ENCODE assay signal across 20 cellular contexts in the genomic region with DNA sequence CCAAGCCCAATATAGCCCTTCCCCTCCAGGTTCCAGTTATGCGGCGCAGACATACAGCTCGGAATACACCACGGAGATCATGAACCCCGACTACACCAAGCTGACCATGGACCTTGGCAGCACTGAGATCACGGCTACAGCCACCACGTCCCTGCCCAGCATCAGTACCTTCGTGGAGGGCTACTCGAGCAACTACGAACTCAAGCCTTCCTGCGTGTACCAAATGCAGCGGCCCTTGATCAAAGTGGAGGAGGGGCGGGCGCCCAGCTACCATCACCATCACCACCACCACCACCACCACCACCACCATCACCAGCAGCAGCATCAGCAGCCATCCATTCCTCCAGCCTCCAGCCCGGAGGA. TPM values are rescaled to one million over a fixed set of nuclear protein-coding genes. Genes with fewer than 3 reads are reported as not detected.
DNase-seq lines count a peak whose midpoint lies in the region; ATAC-seq lines count a peak whose summit lies in the region.
"Had no signal": no experiment of that assay in that cellular context is flagged by ENCODE, and none has a peak within 500 bp of the region (broad histone marks: within the 10 kb centered on the region; RNA-seq: fewer than 3 reads in every experiment).

No MANE protein-coding gene starts in this region.

- peaks cover 11% of the 10 kb centered on the region for H3K4me1 Mint-ChIP-seq in activated T-helper 17 cell treated with anti-CD3 and anti-CD28 coated beads, Interleukin-2, amount 50 U/mL, for 72 hours

- H3K9ac ChIP-seq in neuronal stem cell (ENCODE audit: low read depth, low read length, poor library complexity) = no peak overlapping the region

- no peak overlapping the region for H4K8ac ChIP-seq in neuronal stem cell (ENCODE audit: low read depth, low read length)

- H3K4me3 ChIP-seq in H7 (ENCODE audit: insufficient read depth, low read depth, low read length) (peak overlapping the region; percentile 28; the same call in 1 of the 2 replicates), neuronal stem cell (ENCODE audit: low read length in 2 of 2) (no peak overlapping the region)
- H3K4me3 ChIP-seq: left lung, skin epidermis, thyroid gland had no signal

- peak overlapping the region; percentile 86 for H3K18ac ChIP-seq in neuronal stem cell (ENCODE audit: low read length)

- DNase-seq in H7 (no peak), fibroblast of gingiva (ENCODE audit: low read depth) (peak; percentile 27), neuronal stem cell (ENCODE audit: low spot score) (no peak), activated gamma-delta T cell treated with Interleukin-2 at 50 U/mL for 16 hours (no peak), HCEC 1CT (no peak)
- no peak for DNase-seq in activated CD8-positive, alpha-beta memory T cell treated with anti-CD3 and anti-CD28 coated beads, Interleukin-2, amount 50 U/mL, for 4 hours
- DNase-seq: activated CD4-positive, alpha-beta T cell treated with anti-CD3 and anti-CD28 coated beads, Interleukin-2, amount 50 U/mL, for 4 hours; activated naive CD4-positive, alpha-beta T cell treated with anti-CD3 and anti-CD28 coated beads, Interleukin-2, amount 10 ng/mL, durations not matched to agents 7 days and 5 days; activated T-cell treated with anti-CD3 and anti-CD28 coated beads for 4 hours; DMS153; NCI-H1694 treated with DMSO at 0.1 percent for 48 hours; NCI-H2171 treated with DMSO at 0.1 percent for 48 hours; NCI-H526; stimulated activated CD4-positive, alpha-beta T cell treated with anti-CD3 and anti-CD28 coated beads, Interleukin-2, amount 100 ng/mL, for 24 hours had no signal

- no peaks in the 10 kb centered on the region for H3K9me3 Mint-ChIP-seq in activated T-helper 17 cell treated with anti-CD3 and anti-CD28 coated beads, Interleukin-2, amount 50 U/mL, for 72 hours
- H3K9me3 Mint-ChIP-seq: activated naive CD4-positive, alpha-beta T cell treated with anti-CD3 and anti-CD28 coated beads, Interleukin-2, amount 10 ng/mL, durations not matched to agents 7 days and 5 days; CD4-positive, alpha-beta memory T cell; stimulated activated effector memory CD8-positive, alpha-beta T cell treated with anti-CD3 and anti-CD28 coated beads, Interleukin-12 subunit alpha, Interleukin-12 subunit beta, amount 100 ng/mL, for 72 hours had no signal

- H2BK5ac ChIP-seq in neuronal stem cell (ENCODE audit: low read length) = no peak overlapping the region

- H2AK5ac ChIP-seq in neuronal stem cell (ENCODE audit: low read depth, low read length) = no peak overlapping the region

- peaks cover 4% of the 10 kb centered on the region for H3K79me1 ChIP-seq in neuronal stem cell (ENCODE audit: low read depth, low read length)

- no peak overlapping the region for H4K91ac ChIP-seq in neuronal stem cell (ENCODE audit: low read depth, low read length, poor library complexity)

- no peak overlapping the region for H2BK120ac ChIP-seq in neuronal stem cell (ENCODE audit: low read depth, low read length)

- peaks cover 4% of the 10 kb centered on the region for H3K27me3 Mint-ChIP-seq in activated T-helper 17 cell treated with anti-CD3 and anti-CD28 coated beads, Interleukin-2, amount 50 U/mL, for 72 hours

- peaks cover 84% of the 10 kb centered on the region for H3K27me3 ChIP-seq in H7 (ENCODE audit: control insufficient read depth, insufficient read depth, low read length)
- peaks cover 0 to 71% (median 22%) of the 10 kb centered on the region in 3 experiments for H3K27me3 ChIP-seq in neuronal stem cell (ENCODE audit: control insufficient read depth in 3 of 3, insufficient read depth in 3 of 3, low read depth in 1 of 3, low read length in 3 of 3)
- H3K27me3 ChIP-seq: thyroid gland had no signal

- H2AFZ ChIP-seq in neuronal stem cell (ENCODE audit: low read length) = no peak overlapping the region

- no peak overlapping the region for H3K27ac Mint-ChIP-seq in activated T-helper 17 cell treated with anti-CD3 and anti-CD28 coated beads, Interleukin-2, amount 50 U/mL, for 72 hours
- H3K27ac Mint-ChIP-seq: activated naive CD4-positive, alpha-beta T cell treated with anti-CD3 and anti-CD28 coated beads, Interleukin-2, amount 10 ng/mL, durations not matched to agents 7 days and 5 days; stimulated activated effector memory CD8-positive, alpha-beta T cell treated with anti-CD3 and anti-CD28 coated beads, Interleukin-12 subunit alpha, Interleukin-12 subunit beta, amount 100 ng/mL, for 72 hours had no signal

- no peak overlapping the region for H3K27ac ChIP-seq in neuronal stem cell (replicated peaks; ENCODE audit: low read length)
- H3K27ac ChIP-seq: left lung, skin epidermis, thyroid gland had no signal

- H3K4me2 ChIP-seq in neuronal stem cell (ENCODE audit: insufficient read depth, low read length, poor library complexity, severe bottlenecking) = no peak overlapping the region

- WGBS in neuronal stem cell (ENCODE audit: extremely low coverage in 2 of 2, insufficient read length in 2 of 2, insufficient replicate concordance in 1 of 2), 2 donors = no CpG with 5 or more reads among the region's 15 CpGs

- H3K4ac ChIP-seq in neuronal stem cell (ENCODE audit: low read length) = no peak overlapping the region

- H3K36me3 Mint-ChIP-seq in activated T-helper 17 cell treated with anti-CD3 and anti-CD28 coated beads, Interleukin-2, amount 50 U/mL, for 72 hours (ENCODE audit: low read depth) = peaks cover 97% of the 10 kb centered on the region
- H3K36me3 Mint-ChIP-seq: activated naive CD4-positive, alpha-beta T cell treated with anti-CD3 and anti-CD28 coated beads, Interleukin-2, amount 10 ng/mL, durations not matched to agents 7 days and 5 days had no signal

- H2BK12ac ChIP-seq in neuronal stem cell (ENCODE audit: low read length) = no peak overlapping the region

- H3K14ac ChIP-seq in neuronal stem cell (ENCODE audit: low read length) = no peak overlapping the region

- H3K4me1 ChIP-seq in neuronal stem cell (ENCODE audit: control insufficient read depth in 2 of 2, insufficient read depth in 1 of 2, low read depth in 1 of 2, low read length in 2 of 2) = peaks cover 2 to 14% of the 10 kb centered on the region in 2 donors

- no peak overlapping the region for H2BK15ac ChIP-seq in neuronal stem cell (ENCODE audit: low read length)

- no peak for ATAC-seq in activated T-helper 17 cell treated with anti-CD3 and anti-CD28 coated beads, Interleukin-2, amount 50 U/mL, for 72 hours (replicated peaks)
- ATAC-seq: stimulated activated effector memory CD8-positive, alpha-beta T cell treated with anti-CD3 and anti-CD28 coated beads, Interleukin-12 subunit alpha, Interleukin-12 subunit beta, amount 100 ng/mL, for 72 hours had no signal

- H3K9me3 ChIP-seq in neuronal stem cell (replicated peaks in 1 of 2; ENCODE audit: control insufficient read depth in 2 of 2, insufficient read depth in 1 of 2, low read depth in 1 of 2, low read length in 2 of 2) = peaks cover 0 to 2% of the 10 kb centered on the region in 2 donors
- H3K9me3 ChIP-seq: left lung, thyroid gland had no signal

- H3K36me3 ChIP-seq in H7 (replicated peaks; ENCODE audit: control insufficient read depth, insufficient read depth, low read length) = no peaks in the 10 kb centered on the region
- H3K36me3 ChIP-seq in neuronal stem cell (replicated peaks in 1 of 2; ENCODE audit: control insufficient read depth in 2 of 2, insufficient read depth in 2 of 2, low read length in 2 of 2) = peaks cover 0 to 8% of the 10 kb centered on the region in 2 donors
- H3K36me3 ChIP-seq: left lung, thyroid gland had no signal

- peak overlapping the region; percentile 90 for H3K23ac ChIP-seq in neuronal stem cell (ENCODE audit: low read depth, low read length, poor library complexity)

- peak overlapping the region; percentile 99 for H3K4me3 Mint-ChIP-seq in activated T-helper 17 cell treated with anti-CD3 and anti-CD28 coated beads, Interleukin-2, amount 50 U/mL, for 72 hours
- H3K4me3 Mint-ChIP-seq: activated naive CD4-positive, alpha-beta T cell treated with anti-CD3 and anti-CD28 coated beads, Interleukin-2, amount 10 ng/mL, durations not matched to agents 7 days and 5 days; stimulated activated effector memory CD8-positive, alpha-beta T cell treated with anti-CD3 and anti-CD28 coated beads, Interleukin-12 subunit alpha, Interleukin-12 subunit beta, amount 100 ng/mL, for 72 hours had no signal

RNA-seq across cellular contexts. Expression of a gene that starts 6.3 kb away (rescaled TPM):
- 0.10 and 0.18 TPM in 2 replicates for total RNA-seq in H7 (2014; rRNA removed; shearing (Covaris generic))
- 10 to 100 TPM in 1 of 2 donors, 1 to 10 TPM in 1; 4.8 to 42.0 TPM for total RNA-seq in activated T-helper 17 cell treated with anti-CD3 and anti-CD28 coated beads, Interleukin-2, amount 50 U/mL, for 72 hours
- 1.3 TPM for polyA plus RNA-seq in neuronal stem cell (2013, experiment 1 of 2)
- polyA plus RNA-seq in neuronal stem cell (2013, experiment 2 of 2) = 1.3 TPM
